Comparison of ENCODE assay signal across 2 cellular contexts in the genomic region with DNA sequence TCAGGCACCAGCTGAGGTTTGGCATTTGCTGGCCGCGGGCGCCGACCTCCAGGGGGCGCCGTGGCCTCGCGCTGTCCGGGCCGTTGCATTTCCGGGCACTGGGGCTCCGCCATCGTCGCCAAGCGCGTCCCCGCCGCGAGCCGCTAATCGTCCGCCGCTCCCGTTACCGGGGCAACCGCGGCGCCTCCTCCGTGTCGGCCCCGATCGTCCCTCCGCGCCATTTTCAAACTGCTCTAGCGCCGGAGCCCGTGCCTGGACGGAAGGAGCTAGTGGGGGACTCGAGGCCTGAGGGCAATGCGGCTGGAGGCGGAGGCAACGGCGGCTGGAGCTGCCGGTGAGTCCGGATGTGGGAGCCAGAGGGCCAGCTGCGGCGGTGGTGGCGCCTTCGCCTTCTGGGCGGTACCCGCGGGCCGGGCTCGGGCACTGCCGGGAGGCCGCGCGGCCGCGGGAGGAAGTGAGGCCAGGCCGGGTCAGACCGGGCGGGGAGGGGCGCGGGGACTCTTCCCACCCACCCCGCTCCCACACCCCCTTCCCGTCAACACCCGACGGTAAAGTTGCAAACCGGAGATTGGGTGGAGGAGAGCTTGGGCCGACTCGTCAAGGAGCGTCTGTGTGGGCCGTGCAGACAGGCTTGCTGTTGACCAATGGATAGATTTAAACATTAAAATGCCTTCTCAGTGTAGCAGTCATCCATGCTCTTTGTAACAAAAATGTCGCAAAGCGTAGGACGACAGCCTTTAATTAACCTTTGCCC.
TF ChIP-seq lines count a peak whose summit lies in the region.

A gene with protein sequence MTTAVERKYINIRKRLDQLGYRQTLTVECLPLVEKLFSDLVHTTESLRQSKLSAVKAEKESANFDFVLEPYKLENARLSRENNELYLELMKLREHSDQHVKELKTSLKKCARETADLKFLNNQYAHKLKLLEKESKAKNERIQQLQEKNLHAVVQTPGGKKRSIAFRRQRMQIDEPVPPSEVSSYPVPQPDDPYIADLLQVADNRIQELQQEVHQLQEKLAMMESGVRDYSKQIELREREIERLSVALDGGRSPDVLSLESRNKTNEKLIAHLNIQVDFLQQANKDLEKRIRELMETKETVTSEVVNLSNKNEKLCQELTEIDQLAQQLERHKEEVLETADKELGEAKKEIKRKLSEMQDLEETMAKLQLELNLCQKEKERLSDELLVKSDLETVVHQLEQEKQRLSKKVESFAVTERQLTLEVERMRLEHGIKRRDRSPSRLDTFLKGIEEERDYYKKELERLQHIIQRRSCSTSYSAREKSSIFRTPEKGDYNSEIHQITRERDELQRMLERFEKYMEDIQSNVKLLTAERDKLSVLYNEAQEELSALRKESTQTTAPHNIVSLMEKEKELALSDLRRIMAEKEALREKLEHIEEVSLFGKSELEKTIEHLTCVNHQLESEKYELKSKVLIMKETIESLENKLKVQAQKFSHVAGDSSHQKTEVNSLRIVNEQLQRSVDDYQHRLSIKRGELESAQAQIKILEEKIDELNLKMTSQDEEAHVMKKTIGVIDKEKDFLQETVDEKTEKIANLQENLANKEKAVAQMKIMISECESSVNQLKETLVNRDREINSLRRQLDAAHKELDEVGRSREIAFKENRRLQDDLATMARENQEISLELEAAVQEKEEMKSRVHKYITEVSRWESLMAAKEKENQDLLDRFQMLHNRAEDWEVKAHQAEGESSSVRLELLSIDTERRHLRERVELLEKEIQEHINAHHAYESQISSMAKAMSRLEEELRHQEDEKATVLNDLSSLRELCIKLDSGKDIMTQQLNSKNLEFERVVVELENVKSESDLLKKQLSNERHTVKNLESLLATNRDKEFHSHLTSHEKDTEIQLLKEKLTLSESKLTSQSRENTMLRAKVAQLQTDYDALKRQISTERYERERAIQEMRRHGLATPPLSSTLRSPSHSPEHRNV (plus strand): TSS at position 220 of the 754 bp plus-strand sequence. CDS start 3,186 bp downstream, outside the sequence.

TF ChIP-seq in IMR-90, 13 proteins besides CTCF, POLR2A, EP300 and RAD21:
- TF ChIP-seq FOS (IDR thresholded peaks at IDR 0.05; ENCODE audit: low read depth, low read length) (no peak), BHLHE40 (IDR thresholded peaks at IDR 0.05; ENCODE audit: low read depth, low read length) (no peak), SMC3 (IDR thresholded peaks at IDR 0.05; ENCODE audit: low read depth, low read length) (peak; percentile 51), MAZ (IDR thresholded peaks at IDR 0.05; ENCODE audit: borderline replicate concordance, low read depth, low read length) (peak; percentile 63; the same call in 1 of the 2 replicates), RCOR1 (IDR thresholded peaks at IDR 0.05; ENCODE audit: insufficient replicate concordance, low read length) (no peak), MXI1 (IDR thresholded peaks at IDR 0.05; ENCODE audit: borderline replicate concordance, low read depth, low read length) (peak; percentile 99), NFE2L2 (IDR thresholded peaks at IDR 0.05; ENCODE audit: low read depth, low read length) (no peak), MAFK (IDR thresholded peaks at IDR 0.05; ENCODE audit: low read depth, low read length) (no peak), CHD1 (IDR thresholded peaks at IDR 0.05; ENCODE audit: low read depth, low read length) (no peak; the same call in 1 of the 2 replicates), CEBPB (IDR thresholded peaks at IDR 0.05; ENCODE audit: low read depth, low read length) (no peak), RFX5 (IDR thresholded peaks at IDR 0.05; ENCODE audit: low read depth, low read length) (no peak)
- TF ChIP-seq, protein P1, sequence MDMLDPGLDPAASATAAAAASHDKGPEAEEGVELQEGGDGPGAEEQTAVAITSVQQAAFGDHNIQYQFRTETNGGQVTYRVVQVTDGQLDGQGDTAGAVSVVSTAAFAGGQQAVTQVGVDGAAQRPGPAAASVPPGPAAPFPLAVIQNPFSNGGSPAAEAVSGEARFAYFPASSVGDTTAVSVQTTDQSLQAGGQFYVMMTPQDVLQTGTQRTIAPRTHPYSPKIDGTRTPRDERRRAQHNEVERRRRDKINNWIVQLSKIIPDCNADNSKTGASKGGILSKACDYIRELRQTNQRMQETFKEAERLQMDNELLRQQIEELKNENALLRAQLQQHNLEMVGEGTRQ (IDR thresholded peaks at IDR 0.05; ENCODE audit: low read depth, low read length): peak; percentile 2; the same call in 1 of the 2 replicates
- TF ChIP-seq, protein P2, sequence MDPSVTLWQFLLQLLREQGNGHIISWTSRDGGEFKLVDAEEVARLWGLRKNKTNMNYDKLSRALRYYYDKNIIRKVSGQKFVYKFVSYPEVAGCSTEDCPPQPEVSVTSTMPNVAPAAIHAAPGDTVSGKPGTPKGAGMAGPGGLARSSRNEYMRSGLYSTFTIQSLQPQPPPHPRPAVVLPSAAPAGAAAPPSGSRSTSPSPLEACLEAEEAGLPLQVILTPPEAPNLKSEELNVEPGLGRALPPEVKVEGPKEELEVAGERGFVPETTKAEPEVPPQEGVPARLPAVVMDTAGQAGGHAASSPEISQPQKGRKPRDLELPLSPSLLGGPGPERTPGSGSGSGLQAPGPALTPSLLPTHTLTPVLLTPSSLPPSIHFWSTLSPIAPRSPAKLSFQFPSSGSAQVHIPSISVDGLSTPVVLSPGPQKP (IDR thresholded peaks at IDR 0.05; ENCODE audit: borderline replicate concordance, low read depth, low read length): no peak

TF ChIP-seq in endothelial cell of umbilical vein, 7 proteins besides CTCF, POLR2A, EP300 and RAD21:
- no peak for TF ChIP-seq JUN (IDR thresholded peaks at IDR 0.05; ENCODE audit: borderline replicate concordance, insufficient read depth, insufficient read length, low read depth)
- TF ChIP-seq GATA2 (IDR thresholded peaks at IDR 0.05; ENCODE audit: insufficient read depth, insufficient read length, low read depth, low read length): no peak
- no peak for TF ChIP-seq MYC (IDR thresholded peaks at IDR 0.05; ENCODE audit: low read depth, low read length)
- TF ChIP-seq EZH2 (IDR thresholded peaks at IDR 0.05; ENCODE audit: borderline replicate concordance, low read depth, low read length, severe bottlenecking): no peak
- no peak for TF ChIP-seq FOS (IDR thresholded peaks at IDR 0.05; ENCODE audit: borderline replicate concordance, insufficient read depth, low read length)
- TF ChIP-seq, protein P3, sequence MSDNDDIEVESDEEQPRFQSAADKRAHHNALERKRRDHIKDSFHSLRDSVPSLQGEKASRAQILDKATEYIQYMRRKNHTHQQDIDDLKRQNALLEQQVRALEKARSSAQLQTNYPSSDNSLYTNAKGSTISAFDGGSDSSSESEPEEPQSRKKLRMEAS (IDR thresholded peaks at IDR 0.05; ENCODE audit: insufficient read depth, insufficient read length): peak; percentile 65
- TF ChIP-seq POLR2AphosphoS5 (IDR thresholded peaks at IDR 0.05; ENCODE audit: insufficient read depth, low read depth, low read length): peak; percentile 69
